20 cellular contexts compared by ENCODE assay signal in the genomic region with DNA sequence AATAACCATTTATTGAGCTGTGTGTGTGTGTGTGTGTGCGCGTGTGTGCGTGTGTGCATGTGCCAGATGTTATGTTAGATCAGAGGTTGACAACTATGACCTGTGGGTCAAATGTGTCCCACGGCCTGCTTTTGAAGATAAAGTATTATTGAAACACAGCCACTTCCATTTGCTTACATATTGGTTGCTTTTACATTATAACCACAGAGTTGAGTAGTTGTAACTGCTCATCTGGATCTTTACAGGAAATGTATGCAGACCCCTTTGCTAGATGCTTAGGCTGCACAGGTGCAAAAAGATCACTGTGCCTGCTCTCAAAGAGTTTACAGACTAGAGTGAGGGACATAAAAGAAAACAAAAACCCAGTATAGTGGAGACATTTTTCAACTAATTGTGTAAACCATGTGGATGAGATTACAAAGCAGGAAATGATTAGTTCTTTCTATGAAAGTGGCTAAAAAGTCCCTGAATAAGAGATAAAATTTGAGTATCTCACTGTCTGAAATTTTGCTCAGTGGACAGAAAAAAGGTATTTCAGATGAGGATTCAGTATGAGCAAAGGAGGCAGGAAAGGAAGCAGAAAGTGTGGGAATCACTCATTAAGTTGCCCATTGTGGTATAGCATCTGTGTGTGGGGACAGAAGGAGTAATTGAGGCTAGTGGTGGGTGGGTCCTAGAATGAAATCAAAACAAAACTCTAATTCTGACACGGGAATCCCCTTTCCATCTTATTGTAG.
DNase-seq lines count a peak whose midpoint lies in the region; ATAC-seq and FAIRE-seq lines count a peak whose summit lies in the region.
"Had no signal": no experiment of that assay in that cellular context is flagged by ENCODE, and none has a peak within 500 bp of the region (broad histone marks: within the 10 kb centered on the region; RNA-seq: fewer than 3 reads in every experiment).

No MANE protein-coding gene starts in this region.

- H3K9me3 ChIP-seq in CD8-positive, alpha-beta memory T cell (ENCODE audit: low read length): no peaks in the 10 kb centered on the region
- H3K9me3 ChIP-seq: adrenal gland had no signal

- no peak overlapping the region for H3K4me3 Mint-ChIP-seq in activated CD4-positive, alpha-beta T cell treated with anti-CD3 and anti-CD28 coated beads for 36 hours
- no peak overlapping the region for H3K4me3 Mint-ChIP-seq in stimulated activated memory B cell treated with anti-CD40 and anti-IgM and Interleukin-4, amounts not matched to agents 10 μg/mL and 1 μg/mL and 100 μg/mL, for 72 hours
- H3K4me3 Mint-ChIP-seq in CD8-positive, alpha-beta memory T cell: no peak overlapping the region
- H3K4me3 Mint-ChIP-seq: effector memory CD8-positive, alpha-beta T cell had no signal

- no peaks in the 10 kb centered on the region for H3K4me1 ChIP-seq in CD8-positive, alpha-beta memory T cell (ENCODE audit: insufficient read depth, low read length)
- H3K4me1 ChIP-seq: adrenal gland had no signal

- no peaks in the 10 kb centered on the region for H3K36me3 Mint-ChIP-seq in activated CD4-positive, alpha-beta T cell treated with anti-CD3 and anti-CD28 coated beads for 36 hours (ENCODE audit: low read depth)
- H3K36me3 Mint-ChIP-seq in stimulated activated memory B cell treated with anti-CD40 and anti-IgM and Interleukin-4, amounts not matched to agents 10 μg/mL and 1 μg/mL and 100 μg/mL, for 72 hours: no peaks in the 10 kb centered on the region
- no peaks in the 10 kb centered on the region for H3K36me3 Mint-ChIP-seq in CD8-positive, alpha-beta memory T cell

- intact Hi-C loops in activated CD4-positive, alpha-beta T cell treated with anti-CD3 and anti-CD28 coated beads for 36 hours (cut with DNase I, micrococcal nuclease): no loop called here

- peaks cover 9% of the 10 kb centered on the region for H3K4me1 Mint-ChIP-seq in activated CD4-positive, alpha-beta T cell treated with anti-CD3 and anti-CD28 coated beads for 36 hours
- peaks cover 11% of the 10 kb centered on the region for H3K4me1 Mint-ChIP-seq in stimulated activated memory B cell treated with anti-CD40 and anti-IgM and Interleukin-4, amounts not matched to agents 10 μg/mL and 1 μg/mL and 100 μg/mL, for 72 hours
- no peaks in the 10 kb centered on the region for H3K4me1 Mint-ChIP-seq in CD8-positive, alpha-beta memory T cell

- no peaks in the 10 kb centered on the region for H3K9me3 Mint-ChIP-seq in activated CD4-positive, alpha-beta T cell treated with anti-CD3 and anti-CD28 coated beads for 36 hours (ENCODE audit: low read depth)
- no peaks in the 10 kb centered on the region for H3K9me3 Mint-ChIP-seq in stimulated activated memory B cell treated with anti-CD40 and anti-IgM and Interleukin-4, amounts not matched to agents 10 μg/mL and 1 μg/mL and 100 μg/mL, for 72 hours
- no peaks in the 10 kb centered on the region for H3K9me3 Mint-ChIP-seq in CD8-positive, alpha-beta memory T cell
- H3K9me3 Mint-ChIP-seq: effector memory CD8-positive, alpha-beta T cell had no signal

- no peaks in the 10 kb centered on the region for H3K27me3 ChIP-seq in CD8-positive, alpha-beta memory T cell (ENCODE audit: insufficient read depth, low read length, poor library complexity, severe bottlenecking)
- H3K27me3 ChIP-seq: adrenal gland had no signal

- peaks cover 2% of the 10 kb centered on the region for H3K27me3 Mint-ChIP-seq in activated CD4-positive, alpha-beta T cell treated with anti-CD3 and anti-CD28 coated beads for 36 hours
- H3K27me3 Mint-ChIP-seq in stimulated activated memory B cell treated with anti-CD40 and anti-IgM and Interleukin-4, amounts not matched to agents 10 μg/mL and 1 μg/mL and 100 μg/mL, for 72 hours: no peaks in the 10 kb centered on the region
- no peaks in the 10 kb centered on the region for H3K27me3 Mint-ChIP-seq in CD8-positive, alpha-beta memory T cell
- H3K27me3 Mint-ChIP-seq: effector memory CD8-positive, alpha-beta T cell had no signal

- POLR2A ChIA-PET in activated CD4-positive, alpha-beta T cell treated with anti-CD3 and anti-CD28 coated beads for 36 hours (lab: Charles Lee): no interaction called here
- POLR2A ChIA-PET in CD8-positive, alpha-beta memory T cell (lab: Charles Lee): no interaction called here

- peak; percentile 49 for ATAC-seq in activated CD4-positive, alpha-beta T cell treated with anti-CD3 and anti-CD28 coated beads for 36 hours
- peak; percentile 36 for ATAC-seq in HG02938 (IDR thresholded peaks at IDR 0.05; ENCODE audit: unreplicated experiment)
- ATAC-seq in stimulated activated memory B cell treated with anti-CD40 and anti-IgM and Interleukin-4, amounts not matched to agents 10 μg/mL and 1 μg/mL and 100 μg/mL, for 72 hours: peak; percentile 68
- ATAC-seq: effector memory CD8-positive, alpha-beta T cell; left cardiac atrium had no signal

- H3K36me3 ChIP-seq in CD8-positive, alpha-beta memory T cell (ENCODE audit: insufficient read depth, low read length): no peaks in the 10 kb centered on the region
- H3K36me3 ChIP-seq: adrenal gland had no signal

- H3K27ac Mint-ChIP-seq in activated CD4-positive, alpha-beta T cell treated with anti-CD3 and anti-CD28 coated beads for 36 hours: no peak overlapping the region
- H3K27ac Mint-ChIP-seq in stimulated activated memory B cell treated with anti-CD40 and anti-IgM and Interleukin-4, amounts not matched to agents 10 μg/mL and 1 μg/mL and 100 μg/mL, for 72 hours: peak overlapping the region; percentile 35
- no peak overlapping the region for H3K27ac Mint-ChIP-seq in CD8-positive, alpha-beta memory T cell
- H3K27ac Mint-ChIP-seq: effector memory CD8-positive, alpha-beta T cell had no signal

- H3K27ac ChIP-seq in CD8-positive, alpha-beta memory T cell (ENCODE audit: low read depth, low read length): no peak overlapping the region
- H3K27ac ChIP-seq: 22Rv1, adrenal gland, C4-2B had no signal

- FAIRE-seq in GM19239 (lab: Jason Lieb, UNC): peak; percentile 39

- H3K4me3 ChIP-seq in CD8-positive, alpha-beta memory T cell (ENCODE audit: low read length): no peak overlapping the region
- H3K4me3 ChIP-seq: adrenal gland, smooth muscle cell had no signal

- CTCF ChIA-PET in activated CD4-positive, alpha-beta T cell treated with anti-CD3 and anti-CD28 coated beads for 36 hours (lab: Charles Lee): no interaction called here
- CTCF ChIA-PET in CD8-positive, alpha-beta memory T cell (lab: Charles Lee): no interaction called here

- DNase-seq in activated CD4-positive, alpha-beta T cell treated with anti-CD3 and anti-CD28 coated beads for 36 hours: no peak
- DNase-seq in activated CD4-positive, alpha-beta T cell treated with anti-CD3 and anti-CD28 coated beads for 1 hour: no peak
- DNase-seq in GM19239 (ENCODE audit: insufficient read length, low spot score): no peak
- no peak for DNase-seq in CD8-positive, alpha-beta memory T cell
- no peak for DNase-seq in NCI-H524 treated with DMSO at 0.1 percent for 48 hours (lab: John Stamatoyannopoulos, UW)
- DNase-seq in middle frontal gyrus (ENCODE audit: extremely low spot score, low spot score): no peak
- DNase-seq: activated CD4-positive, CD25-positive, alpha-beta regulatory T cell; activated CD8-positive, alpha-beta memory T cell treated with anti-CD3 and anti-CD28 coated beads, Interleukin-2, amount 50 U/mL, for 48 hours; adrenal gland; caudate nucleus; effector memory CD8-positive, alpha-beta T cell; left cardiac atrium; NCI-H1092 treated with DMSO at 0.1 percent for 48 hours; NCI-H2171; NK-92 treated with Interleukin-12 subunit alpha and Interleukin-12 subunit beta, amount 100 ng/mL, for 24 hours had no signal
